Comparison of ENCODE assay signal across 8 cellular contexts in the genomic region with DNA sequence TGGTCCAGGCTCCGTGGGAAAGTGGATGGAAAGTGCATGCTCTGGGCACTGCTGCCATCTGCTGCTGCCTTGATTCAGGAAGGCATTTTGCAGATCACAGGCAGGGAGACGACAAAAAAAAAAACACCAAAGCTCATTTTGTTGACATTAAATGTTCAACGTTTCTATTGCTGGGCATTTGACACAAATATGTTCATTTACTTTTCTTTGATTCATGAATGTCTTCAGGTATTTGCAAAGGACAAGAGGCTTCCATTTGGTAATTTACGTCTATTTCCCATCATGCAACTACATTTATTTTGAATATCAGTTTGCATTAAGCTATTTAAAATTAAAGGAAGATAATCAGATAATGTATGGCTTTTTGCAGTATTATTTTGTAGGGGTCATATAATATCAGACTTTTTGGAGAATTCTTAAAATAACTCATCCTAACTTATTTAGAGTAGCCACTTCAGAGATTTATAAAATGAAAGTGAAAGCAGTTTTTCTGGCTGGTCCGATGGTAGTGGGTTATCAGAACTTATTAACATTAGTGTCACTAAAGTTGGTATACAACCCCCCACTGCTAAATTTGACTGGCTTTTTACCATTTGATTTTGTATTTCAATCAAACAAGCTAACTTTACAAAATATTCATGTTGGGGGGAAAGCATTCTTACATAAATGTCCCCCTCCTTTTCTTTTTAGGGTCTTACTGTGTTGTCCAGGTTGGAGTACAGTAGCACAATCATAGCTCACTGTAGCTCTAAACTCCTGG.
A peak's percentile ranks its signal among the peaks of the same experiment; 100 is the strongest.
DNase-seq lines count a peak whose midpoint lies in the region; ATAC-seq and TF ChIP-seq lines count a peak whose summit lies in the region.

No MANE protein-coding gene starts in this region.

- H3K18ac ChIP-seq in mesendoderm (ENCODE audit: low read length): no peak overlapping the region

- H3K36me3 ChIP-seq in BJ (ENCODE audit: control insufficient read depth, insufficient read depth, low read length) (no peaks in the 10 kb centered on the region), endocrine pancreas (ENCODE audit: control insufficient read depth, insufficient read depth, low read length) (no peaks in the 10 kb centered on the region), mesendoderm (ENCODE audit: control insufficient read depth, insufficient read depth, low read length) (no peaks in the 10 kb centered on the region)

- no peaks in the 10 kb centered on the region for H3K79me1 ChIP-seq in mesendoderm (ENCODE audit: low read length)

- H3K4me3 ChIP-seq in BJ (ENCODE audit: low read depth, low read length) (peak overlapping the region; percentile 53), endocrine pancreas (ENCODE audit: control insufficient read depth, insufficient read depth, low read length) (peak overlapping the region; percentile 92), mesendoderm (ENCODE audit: low read length) (no peak overlapping the region)

- H3K27ac Mint-ChIP-seq in activated CD8-positive, alpha-beta T cell treated with anti-CD3 and anti-CD28 coated beads for 36 hours: peak overlapping the region; percentile 84

- DNase-seq in BJ (ENCODE audit: low read depth) (no peak), NCI-H526 (lab: John Stamatoyannopoulos, UW) (peak; percentile 81 to 87), mesendoderm (peak; percentile 53)
- peak; percentile 78 for DNase-seq in activated CD8-positive, alpha-beta T cell treated with anti-CD3 and anti-CD28 coated beads for 36 hours
- peak; percentile 45 for DNase-seq in stimulated activated CD8-positive, alpha-beta memory T cell treated with anti-CD3 and anti-CD28 coated beads, Interleukin-4, amount 100 ng/mL, for 24 hours (ENCODE audit: low read depth)

- H3K9me3 Mint-ChIP-seq in activated CD8-positive, alpha-beta T cell treated with anti-CD3 and anti-CD28 coated beads for 36 hours: no peaks in the 10 kb centered on the region

- CTCF ChIA-PET in BJ (lab: Yijun Ruan, JAX): interaction anchor here (0.5 to 6.1 kb wide), 25 partner anchors 8 to 698 kb away, joined by 3 to 56 read pairs (median 3); no protein-coding TSS in a partner anchor
- CTCF ChIA-PET in activated CD8-positive, alpha-beta T cell treated with anti-CD3 and anti-CD28 coated beads for 36 hours (lab: Charles Lee): interaction anchor here (0.6 to 4.4 kb wide), 31 partner anchors 10 to 698 kb away, joined by 3 to 35 read pairs (median 5); a partner anchor contains a TSS

- H2BK120ac ChIP-seq in mesendoderm (ENCODE audit: low read depth, low read length): no peak overlapping the region

- H3K56ac ChIP-seq in mesendoderm (ENCODE audit: low read length): no peak overlapping the region

- no peak overlapping the region for H3K27ac ChIP-seq in mesendoderm (ENCODE audit: low read depth, low read length)

- H3K79me2 ChIP-seq in mesendoderm (ENCODE audit: control insufficient read depth, insufficient read depth, low read length): no peaks in the 10 kb centered on the region

- peak overlapping the region; percentile 39 for H3K4me2 ChIP-seq in mesendoderm (ENCODE audit: low read length)

- H3K27me3 ChIP-seq in BJ (ENCODE audit: control insufficient read depth, insufficient read depth, low read length) (peaks cover 1% of the 10 kb centered on the region; the same call in 1 of the 2 replicates), endocrine pancreas (ENCODE audit: control insufficient read depth, insufficient read depth, low read length) (no peaks in the 10 kb centered on the region), mesendoderm (ENCODE audit: insufficient read depth, low read length, poor library complexity) (no peaks in the 10 kb centered on the region)

- ATAC-seq in GM18909 (IDR thresholded peaks at IDR 0.05; ENCODE audit: poor library complexity, unreplicated experiment) (peak; percentile 67), HG03354 (IDR thresholded peaks at IDR 0.05; ENCODE audit: poor library complexity, severe bottlenecking, unreplicated experiment) (peak; percentile 71)
- ATAC-seq in activated CD8-positive, alpha-beta T cell treated with anti-CD3 and anti-CD28 coated beads for 36 hours: peak; percentile 65

- intact Hi-C loops in activated CD8-positive, alpha-beta T cell treated with anti-CD3 and anti-CD28 coated beads for 36 hours (cut with micrococcal nuclease): loop anchor here (2.0 to 10.0 kb wide), 4 partner anchors 81 to 458 kb away; a partner anchor contains a TSS

- H3K27me3 Mint-ChIP-seq in activated CD8-positive, alpha-beta T cell treated with anti-CD3 and anti-CD28 coated beads for 36 hours: no peaks in the 10 kb centered on the region

- H2BK5ac ChIP-seq in mesendoderm (ENCODE audit: low read length): no peak overlapping the region

- peaks cover 29% of the 10 kb centered on the region for H3K4me1 Mint-ChIP-seq in activated CD8-positive, alpha-beta T cell treated with anti-CD3 and anti-CD28 coated beads for 36 hours (ENCODE audit: low read depth)

- H4K5ac ChIP-seq in mesendoderm (ENCODE audit: low read length): no peak overlapping the region

- no peak overlapping the region for H3K23ac ChIP-seq in mesendoderm (ENCODE audit: low read length)

- no peaks in the 10 kb centered on the region for H3K36me3 Mint-ChIP-seq in activated CD8-positive, alpha-beta T cell treated with anti-CD3 and anti-CD28 coated beads for 36 hours (ENCODE audit: low read depth)

- POLR2A ChIA-PET in BJ (lab: Charles Lee): interaction anchor here (0.5 kb wide), 1 partner anchor 451 kb away, joined by 5 read pairs; no protein-coding TSS in a partner anchor
- POLR2A ChIA-PET in activated CD8-positive, alpha-beta T cell treated with anti-CD3 and anti-CD28 coated beads for 36 hours (lab: Charles Lee): interaction anchor here (0.6 to 2.1 kb wide), 7 partner anchors 13 to 323 kb away, joined by 3 to 10 read pairs (median 3); a partner anchor contains a TSS

- WGBS in mesendoderm (ENCODE audit: extremely low coverage, insufficient coverage, low lambda C conversion rate): no CpG with 5 or more reads among the region's 5 CpGs

- H2AK5ac ChIP-seq in mesendoderm (ENCODE audit: low read length): no peak overlapping the region

- peak overlapping the region; percentile 76 for H3K4me3 Mint-ChIP-seq in activated CD8-positive, alpha-beta T cell treated with anti-CD3 and anti-CD28 coated beads for 36 hours

- TF ChIP-seq CTCF in BJ (IDR thresholded peaks at IDR 0.05; ENCODE audit: insufficient read depth, low read depth, low read length): peak; percentile 78
- peak; percentile 90 for TF ChIP-seq CTCF in activated CD8-positive, alpha-beta T cell treated with anti-CD3 and anti-CD28 coated beads for 36 hours (IDR thresholded peaks at IDR 0.05)

- H3K9ac ChIP-seq in endocrine pancreas (ENCODE audit: control insufficient read depth, insufficient read depth, low read length) (peak overlapping the region; percentile 56), mesendoderm (ENCODE audit: low read length) (no peak overlapping the region)

- no peaks in the 10 kb centered on the region for H3K9me3 ChIP-seq in endocrine pancreas (ENCODE audit: control insufficient read depth, low read length)

- no peak overlapping the region for H4K8ac ChIP-seq in mesendoderm (ENCODE audit: low read depth, low read length)

- no peak overlapping the region for H2BK15ac ChIP-seq in mesendoderm (replicated peaks; ENCODE audit: low read depth)

- H3K4ac ChIP-seq in mesendoderm (ENCODE audit: low read depth, low read length): no peak overlapping the region

- H3K4me1 ChIP-seq in endocrine pancreas (ENCODE audit: control insufficient read depth, insufficient read depth, low read length) (no peaks in the 10 kb centered on the region), mesendoderm (ENCODE audit: control insufficient read depth, low read depth, low read length) (no peaks in the 10 kb centered on the region)
